32 cellular contexts compared by ENCODE assay signal in genomic region chr6:44983467-44984365, GRCh38.
"Had no signal": no experiment of that assay in that cellular context is flagged by ENCODE, and none has a peak within 500 bp of the region (broad histone marks: within the 10 kb centered on the region; RNA-seq: fewer than 3 reads in every experiment).

No MANE protein-coding gene starts in this region.

- H3K9me3 Mint-ChIP-seq: naive thymus-derived CD8-positive, alpha-beta T cell; nephron; stimulated activated effector memory CD8-positive, alpha-beta T cell treated with anti-CD3 and anti-CD28 coated beads, Interleukin-12 subunit alpha, Interleukin-12 subunit beta, amount 100 ng/mL, for 72 hours; stimulated activated naive CD8-positive, alpha-beta T cell treated with anti-CD3 and anti-CD28 coated beads, Interleukin-15, Interleukin-2, amounts not matched to agents 100 ng/mL and 50 ng/mL, for 24 hours had no signal

- DNase-seq: islet precursor cell; kidney glomerular epithelial cell; left cardiac atrium; left lung; lower lobe of right lung; mammary epithelial cell; mesenchymal stem cell; naive thymus-derived CD8-positive, alpha-beta T cell; nucleus accumbens; pancreas; posterior cingulate gyrus; retina; right cardiac atrium; stimulated activated CD4-positive, alpha-beta T cell treated with anti-CD3 and anti-CD28 coated beads, Interleukin-12 subunit alpha, Interleukin-12 subunit beta, amount 100 ng/mL, for 4 hours; stimulated activated CD4-positive, alpha-beta T cell treated with anti-CD3 and anti-CD28 coated beads, Interleukin-15, amount 100 ng/mL, for 24 hours; stimulated activated CD4-positive, alpha-beta T cell treated with anti-CD3 and anti-CD28 coated beads, Interleukin-2, amount 100 ng/mL, for 24 hours; stimulated activated CD4-positive, alpha-beta T cell treated with anti-CD3 and anti-CD28 coated beads, Interleukin-4, amount 100 ng/mL, for 24 hours; stimulated activated naive CD4-positive, alpha-beta T cell; tibial artery; trophoblast cell; upper lobe of right lung had no signal

- FAIRE-seq: pancreas, urothelium cell line had no signal

- H3K79me2 ChIP-seq: hepatocyte had no signal

- H3K4me1 ChIP-seq: left lung, lower lobe of right lung, pancreas, prostate gland, suprapubic skin, tibial artery, upper lobe of right lung had no signal

- H3K27me3 ChIP-seq: hepatocyte, left lung, pancreas, suprapubic skin, tibial artery, upper lobe of right lung had no signal

- H3K4me2 ChIP-seq: hepatocyte had no signal

- H3K4me3 ChIP-seq: hepatocyte, left lung, lower lobe of right lung, pancreas, prostate gland, skin epidermis, suprapubic skin, thoracic aorta, tibial artery, upper lobe of right lung had no signal

- H3K27me3 Mint-ChIP-seq: naive thymus-derived CD8-positive, alpha-beta T cell; stimulated activated naive CD8-positive, alpha-beta T cell treated with anti-CD3 and anti-CD28 coated beads, Interleukin-15, Interleukin-2, amounts not matched to agents 100 ng/mL and 50 ng/mL, for 24 hours had no signal

- H2AFZ ChIP-seq: hepatocyte had no signal

- H3K4me1 Mint-ChIP-seq: nephron; neural crest cell; stimulated activated effector memory CD8-positive, alpha-beta T cell treated with anti-CD3 and anti-CD28 coated beads, Interleukin-12 subunit alpha, Interleukin-12 subunit beta, amount 100 ng/mL, for 72 hours had no signal

- ATAC-seq: left cardiac atrium; left lung; lower lobe of right lung; naive thymus-derived CD8-positive, alpha-beta T cell; pancreas; right cardiac atrium; sciatic nerve; stimulated activated effector memory CD8-positive, alpha-beta T cell treated with anti-CD3 and anti-CD28 coated beads, Interleukin-12 subunit alpha, Interleukin-12 subunit beta, amount 100 ng/mL, for 72 hours; upper lobe of right lung had no signal

- H3K36me3 Mint-ChIP-seq: stimulated activated effector memory CD8-positive, alpha-beta T cell treated with anti-CD3 and anti-CD28 coated beads, Interleukin-12 subunit alpha, Interleukin-12 subunit beta, amount 100 ng/mL, for 72 hours had no signal

- H3K4me3 Mint-ChIP-seq: naive thymus-derived CD8-positive, alpha-beta T cell; nephron; neural crest cell; stimulated activated effector memory CD8-positive, alpha-beta T cell treated with anti-CD3 and anti-CD28 coated beads, Interleukin-12 subunit alpha, Interleukin-12 subunit beta, amount 100 ng/mL, for 72 hours; stimulated activated naive CD8-positive, alpha-beta T cell treated with anti-CD3 and anti-CD28 coated beads, Interleukin-15, Interleukin-2, amounts not matched to agents 100 ng/mL and 50 ng/mL, for 24 hours had no signal

- H3K27ac Mint-ChIP-seq: nephron; stimulated activated effector memory CD8-positive, alpha-beta T cell treated with anti-CD3 and anti-CD28 coated beads, Interleukin-12 subunit alpha, Interleukin-12 subunit beta, amount 100 ng/mL, for 72 hours; stimulated activated naive CD8-positive, alpha-beta T cell treated with anti-CD3 and anti-CD28 coated beads, Interleukin-15, Interleukin-2, amounts not matched to agents 100 ng/mL and 50 ng/mL, for 24 hours had no signal

- H3K27ac ChIP-seq: hepatocyte, left lung, lower lobe of right lung, pancreas, prostate gland, skin epidermis, suprapubic skin, thoracic aorta, tibial artery, upper lobe of right lung had no signal

- H3K9me3 ChIP-seq: left lung, lower lobe of right lung, pancreas, prostate gland, suprapubic skin, thoracic aorta, tibial artery, upper lobe of right lung had no signal

- H3K36me3 ChIP-seq: left lung, lower lobe of right lung, pancreas, prostate gland, suprapubic skin, thoracic aorta, tibial artery, upper lobe of right lung had no signal
